In genomic region chr13:102395939-102396338, GRCh38 we compare ENCODE assay signal across 19 cellular contexts. TPM values are rescaled to one million over a fixed set of nuclear protein-coding genes. Genes with fewer than 3 reads are reported as not detected.
"Had no signal": no experiment of that assay in that cellular context is flagged by ENCODE, and none has a peak within 500 bp of the region (broad histone marks: within the 10 kb centered on the region; RNA-seq: fewer than 3 reads in every experiment).

No MANE protein-coding gene starts in this region.

- H3K4me3 ChIP-seq: smooth muscle cell, suprapubic skin had no signal

- H3K9me3 Mint-ChIP-seq: naive thymus-derived CD8-positive, alpha-beta T cell had no signal

- DNase-seq: activated CD4-positive, alpha-beta T cell treated with anti-CD3 and anti-CD28 coated beads for 4 hours; activated effector memory CD4-positive, alpha-beta T cell treated with anti-CD3 and anti-CD28 coated beads, Interleukin-2, amount 50 U/mL, for 16 hours; activated naive CD8-positive, alpha-beta T cell treated with anti-CD3 and anti-CD28 coated beads for 36 hours; anterior cingulate cortex; effector memory CD4-positive, alpha-beta T cell; hippocampal formation; kidney; left lung; naive thymus-derived CD8-positive, alpha-beta T cell; right lobe of liver; stimulated activated CD4-positive, alpha-beta T cell treated with anti-CD3 and anti-CD28 coated beads, Interleukin-4, amount 100 ng/mL, for 4 hours; stimulated activated CD8-positive, alpha-beta memory T cell treated with anti-CD3 and anti-CD28 coated beads, Interleukin-4, amount 100 ng/mL, for 48 hours; stimulated activated naive CD4-positive, alpha-beta T cell treated with Interleukin-2 at 50 U/mL for 16 hours; trophoblast cell had no signal

- H3K9me3 ChIP-seq: left lung, right lobe of liver, suprapubic skin had no signal

- ATAC-seq: left lung; naive thymus-derived CD8-positive, alpha-beta T cell; right lobe of liver had no signal

- H3K36me3 Mint-ChIP-seq: naive thymus-derived CD8-positive, alpha-beta T cell had no signal

- H3K27ac ChIP-seq: SK-N-MC, suprapubic skin had no signal

- H3K27me3 ChIP-seq: right lobe of liver had no signal

- H3K36me3 ChIP-seq: left lung, right lobe of liver, suprapubic skin had no signal

RNA-seq across cellular contexts. Expression of gene FGF14, which starts 5.9 kb away (rescaled TPM):
- total RNA-seq: activated naive CD8-positive, alpha-beta T cell treated with anti-CD3 and anti-CD28 coated beads for 36 hours; naive thymus-derived CD8-positive, alpha-beta T cell; pulmonary artery endothelial cell; smooth muscle cell; T-helper 1 cell treated with Interleukin-12 subunit alpha and Interleukin-12 subunit beta and Interleukin-4 antibody, amounts not matched to agents 30 ng/mL and 1 ng/mL, for 36 hours had no signal
- polyA plus RNA-seq: naive thymus-derived CD8-positive, alpha-beta T cell had no signal
